37 cellular contexts compared by ENCODE assay signal in genomic region chr5:35095366-35095765, GRCh38. TPM values are rescaled to one million over a fixed set of nuclear protein-coding genes. Genes with fewer than 3 reads are reported as not detected.
"Had no signal": no experiment of that assay in that cellular context is flagged by ENCODE, and none has a peak within 500 bp of the region (broad histone marks: within the 10 kb centered on the region; RNA-seq: fewer than 3 reads in every experiment).

No MANE protein-coding gene starts in this region.

- H3K9me3 ChIP-seq: esophagus muscularis mucosa, gastroesophageal sphincter, heart left ventricle, mucosa of descending colon, neutrophil, stomach, thyroid gland, vagina had no signal

- FAIRE-seq: endothelial cell of umbilical vein, islet of Langerhans had no signal

- H3K36me3 ChIP-seq: esophagus muscularis mucosa, gastroesophageal sphincter, heart left ventricle, neutrophil, stomach, thyroid gland, vagina had no signal

- H3K4me3 Mint-ChIP-seq: mesothelial cell of epicardium; naive B cell; natural killer cell treated with Interleukin-12 subunit alpha and Interleukin-12 subunit beta and Interleukin-15 and Interleukin-18, amount 100 ng/mL, for 72 hours; neural crest cell; stimulated activated effector memory CD8-positive, alpha-beta T cell treated with anti-CD3 and anti-CD28 coated beads, Interleukin-12 subunit alpha, Interleukin-12 subunit beta, amount 100 ng/mL, for 72 hours had no signal

- H3K4me1 ChIP-seq: esophagus muscularis mucosa, foreskin keratinocyte, gastroesophageal sphincter, heart left ventricle, thyroid gland had no signal

- H2AFZ ChIP-seq: parathyroid adenoma had no signal

- H3K36me3 Mint-ChIP-seq: mesothelial cell of epicardium; naive B cell; natural killer cell treated with Interleukin-12 subunit alpha and Interleukin-12 subunit beta and Interleukin-15 and Interleukin-18, amount 100 ng/mL, for 72 hours; stimulated activated effector memory CD8-positive, alpha-beta T cell treated with anti-CD3 and anti-CD28 coated beads, Interleukin-12 subunit alpha, Interleukin-12 subunit beta, amount 100 ng/mL, for 72 hours had no signal

- H3K27ac ChIP-seq: coronary artery, esophagus muscularis mucosa, foreskin keratinocyte, gastroesophageal sphincter, heart left ventricle, neutrophil, parathyroid adenoma, thyroid gland, vagina had no signal

- H3K27ac Mint-ChIP-seq: mesothelial cell of epicardium; naive B cell; natural killer cell treated with Interleukin-12 subunit alpha and Interleukin-12 subunit beta and Interleukin-15 and Interleukin-18, amount 100 ng/mL, for 72 hours; progenitor cell of endocrine pancreas; stimulated activated effector memory CD8-positive, alpha-beta T cell treated with anti-CD3 and anti-CD28 coated beads, Interleukin-12 subunit alpha, Interleukin-12 subunit beta, amount 100 ng/mL, for 72 hours had no signal

- H3K4me1 Mint-ChIP-seq: mesothelial cell of epicardium; naive B cell; neural crest cell; stimulated activated effector memory CD8-positive, alpha-beta T cell treated with anti-CD3 and anti-CD28 coated beads, Interleukin-12 subunit alpha, Interleukin-12 subunit beta, amount 100 ng/mL, for 72 hours had no signal

- H3K9ac ChIP-seq: parathyroid adenoma had no signal

- H3K27me3 Mint-ChIP-seq: natural killer cell treated with Interleukin-12 subunit alpha and Interleukin-12 subunit beta and Interleukin-15 and Interleukin-18, amount 100 ng/mL, for 72 hours; progenitor cell of endocrine pancreas had no signal

- H3K9me3 Mint-ChIP-seq: mesothelial cell of epicardium; naive B cell; natural killer cell treated with Interleukin-12 subunit alpha and Interleukin-12 subunit beta and Interleukin-15 and Interleukin-18, amount 100 ng/mL, for 72 hours; neural crest cell; stimulated activated effector memory CD8-positive, alpha-beta T cell treated with anti-CD3 and anti-CD28 coated beads, Interleukin-12 subunit alpha, Interleukin-12 subunit beta, amount 100 ng/mL, for 72 hours had no signal

- H3K27me3 ChIP-seq: esophagus muscularis mucosa, foreskin keratinocyte, gastroesophageal sphincter, heart left ventricle, neutrophil, stomach, thyroid gland, vagina had no signal

- DNase-seq: dermis blood vessel endothelial cell; effector memory CD4-positive, alpha-beta T cell; foreskin keratinocyte; heart left ventricle; hippocampal formation; mesenchymal stem cell; mucosa of descending colon; naive B cell; stimulated activated CD4-positive, alpha-beta T cell treated with anti-CD3 and anti-CD28 coated beads, Interleukin-2, amount 100 ng/mL, for 24 hours; stimulated activated CD4-positive, alpha-beta T cell treated with anti-CD3 and anti-CD28 coated beads, Interleukin-4, amount 100 ng/mL, for 24 hours; stimulated activated naive CD4-positive, alpha-beta T cell treated with Interleukin-2 at 50 U/mL for 16 hours; stomach; thyroid gland; trophoblast cell had no signal

- H3K4me3 ChIP-seq: coronary artery, esophagus muscularis mucosa, gastroesophageal sphincter, heart left ventricle, mucosa of descending colon, stomach, thyroid gland, vagina had no signal

- ATAC-seq: foreskin keratinocyte; gastroesophageal sphincter; heart left ventricle; natural killer cell treated with Interleukin-12 subunit alpha and Interleukin-12 subunit beta and Interleukin-15 and Interleukin-18, amount 100 ng/mL, for 72 hours; sciatic nerve; stimulated activated effector memory CD8-positive, alpha-beta T cell treated with anti-CD3 and anti-CD28 coated beads, Interleukin-12 subunit alpha, Interleukin-12 subunit beta, amount 100 ng/mL, for 72 hours had no signal

RNA-seq across cellular contexts. Expression of gene AGXT2, which starts 47.6 kb away (rescaled TPM):
- total RNA-seq: dermis blood vessel endothelial cell; endothelial cell of umbilical vein; epithelial cell of proximal tubule; esophagus muscularis mucosa; fibroblast of lung; foreskin keratinocyte; gastroesophageal sphincter; heart left ventricle; kidney epithelial cell; lower leg skin; lung microvascular endothelial cell; mesothelial cell of epicardium; mucosa of descending colon; natural killer cell treated with Interleukin-12 subunit alpha and Interleukin-12 subunit beta and Interleukin-15 and Interleukin-18, amount 100 ng/mL, for 72 hours; neural crest cell; omental fat pad; progenitor cell of endocrine pancreas; sciatic nerve; subcutaneous adipose tissue; temporal lobe; thyroid gland; ureter; vagina had no signal
- polyA plus RNA-seq: endothelial cell of umbilical vein, fibroblast of lung, foreskin keratinocyte, heart left ventricle, stomach had no signal
